ENCODE assay signal across 1 cellular context in the genomic region with DNA sequence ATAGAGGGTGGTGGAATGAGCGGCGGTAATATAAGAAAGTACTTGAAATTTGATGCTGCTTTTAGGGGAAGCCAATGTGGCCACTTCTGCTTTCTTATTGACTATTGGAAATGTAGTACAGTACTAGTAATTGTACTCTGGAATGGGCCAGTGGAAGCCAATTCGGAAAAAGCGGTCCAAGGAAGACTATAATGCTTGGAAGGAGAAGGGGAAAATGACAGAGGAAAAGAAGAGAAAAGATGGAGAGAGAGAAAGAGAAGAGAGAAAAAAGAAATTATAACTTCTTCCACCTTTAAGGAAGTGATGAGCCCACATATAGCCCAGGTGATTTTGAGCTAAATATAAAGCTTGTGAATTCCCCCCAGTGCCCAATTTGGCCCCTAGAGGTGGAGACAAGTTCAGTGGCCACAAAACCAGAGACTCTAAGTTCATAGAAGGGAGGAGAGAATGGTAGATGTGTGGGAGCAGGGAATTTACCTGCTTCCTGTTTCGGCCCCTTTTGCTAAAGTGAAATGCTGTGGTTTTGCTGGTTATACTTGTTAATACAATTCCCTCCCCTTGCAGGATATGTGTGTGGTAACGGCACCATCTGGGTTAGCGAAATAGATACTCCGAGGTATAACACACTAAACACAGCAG.
TF ChIP-seq lines count a peak whose summit lies in the region.

No MANE protein-coding gene starts in this region.

TF ChIP-seq in GM12878, 131 proteins besides CTCF, POLR2A, EP300 and RAD21 (continued from another document and continues in another):
- TF ChIP-seq CBX5 (IDR thresholded peaks at IDR 0.05; ENCODE audit: low read depth) (peak; percentile 76; the same call in 1 of the 2 replicates), CUX1 (IDR thresholded peaks at IDR 0.05; ENCODE audit: insufficient replicate concordance, low read depth, low read length) (peak; percentile 83), TBL1XR1 (IDR thresholded peaks at IDR 0.05; ENCODE audit: low read depth, low read length) (peak; percentile 100), BACH1 (IDR thresholded peaks at IDR 0.05; ENCODE audit: borderline replicate concordance) (peak; percentile 89; the same call in 1 of the 2 replicates), SIN3A (IDR thresholded peaks at IDR 0.05; ENCODE audit: low read depth, low read length) (no peak), POLR2AphosphoS2 (IDR thresholded peaks at IDR 0.05; ENCODE audit: low read depth, low read length) (no peak), RAD51 (IDR thresholded peaks at IDR 0.05) (peak; percentile 81), ZNF622 (IDR thresholded peaks at IDR 0.05) (no peak), NR2F1 (conservative IDR thresholded peaks at IDR 0.05) (peak; percentile 95), RELA (IDR thresholded peaks at IDR 0.05; ENCODE audit: borderline replicate concordance, partially characterized antibody) (peak; percentile 96), ASH2L (IDR thresholded peaks at IDR 0.05; ENCODE audit: borderline replicate concordance, low read depth) (no peak), BHLHE40 (IDR thresholded peaks at IDR 0.05; ENCODE audit: borderline replicate concordance in 1 of 2, low read depth in 2 of 2, low read length in 1 of 2) (peak; percentile 84 to 89), MYC (IDR thresholded peaks at IDR 0.05; ENCODE audit: insufficient read depth, insufficient read length, insufficient replicate concordance, low read length, severe bottlenecking) (no peak), IKZF1 (conservative IDR thresholded peaks at IDR 0.05) (peak; percentile 99), SPI1 (IDR thresholded peaks at IDR 0.05; ENCODE audit: borderline replicate concordance, insufficient read depth, low read depth, low read length) (peak; percentile 86), HDAC6 (IDR thresholded peaks at IDR 0.05; ENCODE audit: unreplicated experiment) (no peak), ZBTB40 (IDR thresholded peaks at IDR 0.05; ENCODE audit: borderline replicate concordance) (no peak), PBX3 (IDR thresholded peaks at IDR 0.05; ENCODE audit: insufficient replicate concordance, low read depth, low read length) (peak; percentile 1), ZNF274 (IDR thresholded peaks at IDR 0.05; ENCODE audit: insufficient read depth, insufficient read length) (no peak), ETV6 (conservative IDR thresholded peaks at IDR 0.05 in 1 of 2, IDR thresholded peaks at IDR 0.05 in 1 of 2; ENCODE audit: borderline replicate concordance in 1 of 2, low read depth in 1 of 2) (peak in 1 of 2 experiments; percentile 99; a peak in 2 of 4 replicates), ZNF207 (IDR thresholded peaks at IDR 0.05; ENCODE audit: borderline replicate concordance) (no peak), MLLT1 (IDR thresholded peaks at IDR 0.05) (peak; percentile 97), TARDBP (IDR thresholded peaks at IDR 0.05; ENCODE audit: borderline replicate concordance) (peak; percentile 68; the same call in 1 of the 2 replicates), POU2F2 (IDR thresholded peaks at IDR 0.05; ENCODE audit: borderline replicate concordance, low read depth, low read length) (peak; percentile 99), FOXM1 (IDR thresholded peaks at IDR 0.05; ENCODE audit: low read depth, low read length) (peak; percentile 99)
- TF ChIP-seq, protein P1, sequence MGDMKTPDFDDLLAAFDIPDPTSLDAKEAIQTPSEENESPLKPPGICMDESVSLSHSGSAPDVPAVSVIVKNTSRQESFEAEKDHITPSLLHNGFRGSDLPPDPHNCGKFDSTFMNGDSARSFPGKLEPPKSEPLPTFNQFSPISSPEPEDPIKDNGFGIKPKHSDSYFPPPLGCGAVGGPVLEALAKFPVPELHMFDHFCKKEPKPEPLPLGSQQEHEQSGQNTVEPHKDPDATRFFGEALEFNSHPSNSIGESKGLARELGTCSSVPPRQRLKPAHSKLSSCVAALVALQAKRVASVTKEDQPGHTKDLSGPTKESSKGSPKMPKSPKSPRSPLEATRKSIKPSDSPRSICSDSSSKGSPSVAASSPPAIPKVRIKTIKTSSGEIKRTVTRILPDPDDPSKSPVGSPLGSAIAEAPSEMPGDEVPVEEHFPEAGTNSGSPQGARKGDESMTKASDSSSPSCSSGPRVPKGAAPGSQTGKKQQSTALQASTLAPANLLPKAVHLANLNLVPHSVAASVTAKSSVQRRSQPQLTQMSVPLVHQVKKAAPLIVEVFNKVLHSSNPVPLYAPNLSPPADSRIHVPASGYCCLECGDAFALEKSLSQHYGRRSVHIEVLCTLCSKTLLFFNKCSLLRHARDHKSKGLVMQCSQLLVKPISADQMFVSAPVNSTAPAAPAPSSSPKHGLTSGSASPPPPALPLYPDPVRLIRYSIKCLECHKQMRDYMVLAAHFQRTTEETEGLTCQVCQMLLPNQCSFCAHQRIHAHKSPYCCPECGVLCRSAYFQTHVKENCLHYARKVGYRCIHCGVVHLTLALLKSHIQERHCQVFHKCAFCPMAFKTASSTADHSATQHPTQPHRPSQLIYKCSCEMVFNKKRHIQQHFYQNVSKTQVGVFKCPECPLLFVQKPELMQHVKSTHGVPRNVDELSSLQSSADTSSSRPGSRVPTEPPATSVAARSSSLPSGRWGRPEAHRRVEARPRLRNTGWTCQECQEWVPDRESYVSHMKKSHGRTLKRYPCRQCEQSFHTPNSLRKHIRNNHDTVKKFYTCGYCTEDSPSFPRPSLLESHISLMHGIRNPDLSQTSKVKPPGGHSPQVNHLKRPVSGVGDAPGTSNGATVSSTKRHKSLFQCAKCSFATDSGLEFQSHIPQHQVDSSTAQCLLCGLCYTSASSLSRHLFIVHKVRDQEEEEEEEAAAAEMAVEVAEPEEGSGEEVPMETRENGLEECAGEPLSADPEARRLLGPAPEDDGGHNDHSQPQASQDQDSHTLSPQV (IDR thresholded peaks at IDR 0.05): peak; percentile 81; the same call in 1 of the 2 replicates
- TF ChIP-seq, protein P2, sequence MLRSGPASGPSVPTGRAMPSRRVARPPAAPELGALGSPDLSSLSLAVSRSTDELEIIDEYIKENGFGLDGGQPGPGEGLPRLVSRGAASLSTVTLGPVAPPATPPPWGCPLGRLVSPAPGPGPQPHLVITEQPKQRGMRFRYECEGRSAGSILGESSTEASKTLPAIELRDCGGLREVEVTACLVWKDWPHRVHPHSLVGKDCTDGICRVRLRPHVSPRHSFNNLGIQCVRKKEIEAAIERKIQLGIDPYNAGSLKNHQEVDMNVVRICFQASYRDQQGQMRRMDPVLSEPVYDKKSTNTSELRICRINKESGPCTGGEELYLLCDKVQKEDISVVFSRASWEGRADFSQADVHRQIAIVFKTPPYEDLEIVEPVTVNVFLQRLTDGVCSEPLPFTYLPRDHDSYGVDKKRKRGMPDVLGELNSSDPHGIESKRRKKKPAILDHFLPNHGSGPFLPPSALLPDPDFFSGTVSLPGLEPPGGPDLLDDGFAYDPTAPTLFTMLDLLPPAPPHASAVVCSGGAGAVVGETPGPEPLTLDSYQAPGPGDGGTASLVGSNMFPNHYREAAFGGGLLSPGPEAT (IDR thresholded peaks at IDR 0.05; ENCODE audit: low read depth): peak; percentile 99
- TF ChIP-seq, protein P3, sequence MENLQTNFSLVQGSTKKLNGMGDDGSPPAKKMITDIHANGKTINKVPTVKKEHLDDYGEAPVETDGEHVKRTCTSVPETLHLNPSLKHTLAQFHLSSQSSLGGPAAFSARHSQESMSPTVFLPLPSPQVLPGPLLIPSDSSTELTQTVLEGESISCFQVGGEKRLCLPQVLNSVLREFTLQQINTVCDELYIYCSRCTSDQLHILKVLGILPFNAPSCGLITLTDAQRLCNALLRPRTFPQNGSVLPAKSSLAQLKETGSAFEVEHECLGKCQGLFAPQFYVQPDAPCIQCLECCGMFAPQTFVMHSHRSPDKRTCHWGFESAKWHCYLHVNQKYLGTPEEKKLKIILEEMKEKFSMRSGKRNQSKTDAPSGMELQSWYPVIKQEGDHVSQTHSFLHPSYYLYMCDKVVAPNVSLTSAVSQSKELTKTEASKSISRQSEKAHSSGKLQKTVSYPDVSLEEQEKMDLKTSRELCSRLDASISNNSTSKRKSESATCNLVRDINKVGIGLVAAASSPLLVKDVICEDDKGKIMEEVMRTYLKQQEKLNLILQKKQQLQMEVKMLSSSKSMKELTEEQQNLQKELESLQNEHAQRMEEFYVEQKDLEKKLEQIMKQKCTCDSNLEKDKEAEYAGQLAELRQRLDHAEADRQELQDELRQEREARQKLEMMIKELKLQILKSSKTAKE (IDR thresholded peaks at IDR 0.05; ENCODE audit: low read depth, poor library complexity, severe bottlenecking): peak; percentile 100
- TF ChIP-seq, protein P4, sequence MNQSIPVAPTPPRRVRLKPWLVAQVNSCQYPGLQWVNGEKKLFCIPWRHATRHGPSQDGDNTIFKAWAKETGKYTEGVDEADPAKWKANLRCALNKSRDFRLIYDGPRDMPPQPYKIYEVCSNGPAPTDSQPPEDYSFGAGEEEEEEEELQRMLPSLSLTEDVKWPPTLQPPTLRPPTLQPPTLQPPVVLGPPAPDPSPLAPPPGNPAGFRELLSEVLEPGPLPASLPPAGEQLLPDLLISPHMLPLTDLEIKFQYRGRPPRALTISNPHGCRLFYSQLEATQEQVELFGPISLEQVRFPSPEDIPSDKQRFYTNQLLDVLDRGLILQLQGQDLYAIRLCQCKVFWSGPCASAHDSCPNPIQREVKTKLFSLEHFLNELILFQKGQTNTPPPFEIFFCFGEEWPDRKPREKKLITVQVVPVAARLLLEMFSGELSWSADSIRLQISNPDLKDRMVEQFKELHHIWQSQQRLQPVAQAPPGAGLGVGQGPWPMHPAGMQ (IDR thresholded peaks at IDR 0.05; ENCODE audit: borderline replicate concordance): peak; percentile 71; the same call in 1 of the 2 replicates
